13 cellular contexts compared by ENCODE assay signal in the genomic region with DNA sequence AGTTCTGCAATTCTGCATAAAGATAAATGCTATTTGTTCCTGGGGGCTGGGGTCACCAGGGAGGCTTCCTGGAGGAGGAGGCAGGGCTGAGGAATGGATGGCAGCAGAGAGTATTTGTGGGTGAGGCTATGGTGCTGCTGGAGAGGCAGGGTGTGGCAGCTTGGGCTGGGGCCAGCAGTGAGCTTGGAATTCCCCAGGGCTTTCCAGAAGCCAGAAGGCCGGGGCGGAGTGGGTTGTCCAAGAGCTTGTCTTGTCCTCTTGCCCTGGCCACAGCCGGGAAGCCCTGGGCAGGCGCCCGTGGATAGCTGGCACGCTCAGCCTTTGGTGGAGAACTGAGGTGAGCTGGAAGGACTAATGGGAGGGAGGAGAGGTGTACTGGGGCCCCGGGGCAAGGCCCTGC. TPM values are rescaled to one million over a fixed set of nuclear protein-coding genes. Genes with fewer than 3 reads are reported as not detected.
DNase-seq lines count a peak whose midpoint lies in the region; ATAC-seq and TF ChIP-seq lines count a peak whose summit lies in the region.
"Had no signal": no experiment of that assay in that cellular context is flagged by ENCODE, and none has a peak within 500 bp of the region (broad histone marks: within the 10 kb centered on the region; RNA-seq: fewer than 3 reads in every experiment).

No MANE protein-coding gene starts in this region.

- H3K36me3 ChIP-seq in Peyer's patch: no peaks in the 10 kb centered on the region
- H3K36me3 ChIP-seq: brain microvascular endothelial cell, HAP-1 had no signal

- TF ChIP-seq POLR2A in Peyer's patch (IDR thresholded peaks at IDR 0.05): no peak

- ATAC-seq in Right ventricle myocardium superior (ENCODE audit: poor library complexity): peak; percentile 47
- ATAC-seq in GM18517 (IDR thresholded peaks at IDR 0.05; ENCODE audit: unreplicated experiment): no peak
- ATAC-seq in HG02763 (IDR thresholded peaks at IDR 0.05; ENCODE audit: unreplicated experiment): no peak
- ATAC-seq: activated T-cell treated with anti-CD3 and anti-CD28 coated beads, Interleukin-2, amount 50 U/mL, for 72 hours had no signal

- peaks cover 0 to 13% (median 0%) of the 10 kb centered on the region in 4 donors for H3K4me1 ChIP-seq in Peyer's patch
- H3K4me1 ChIP-seq: HAP-1 had no signal

- intact Hi-C loops in Right ventricle myocardium superior (cut with DNase I): no loop called here

- no peak overlapping the region for H3K27ac ChIP-seq in Peyer's patch
- H3K27ac ChIP-seq: brain microvascular endothelial cell had no signal

- no peaks in the 10 kb centered on the region for H3K9me3 ChIP-seq in Peyer's patch
- H3K9me3 ChIP-seq: HAP-1 had no signal

- TF ChIP-seq CTCF in Peyer's patch (IDR thresholded peaks at IDR 0.05): no peak

- H3K27me3 ChIP-seq in Peyer's patch: no peaks in the 10 kb centered on the region

- H3K4me3 ChIP-seq in Peyer's patch: no peak overlapping the region
- H3K4me3 ChIP-seq: HAP-1 had no signal

- peak; percentile 16 for DNase-seq in GM04504 (ENCODE audit: low read depth)
- DNase-seq in Peyer's patch: peak in 2 of 3 donors; percentile 67 to 81
- DNase-seq in Right ventricle myocardium superior: peak; percentile 62
- peak; percentile 31 for DNase-seq in renal cortical epithelial cell (ENCODE audit: low read depth)
- no peak for DNase-seq in amniotic stem cell (lab: John Stamatoyannopoulos, UW)
- no peak for DNase-seq in NCI-H2171 (lab: John Stamatoyannopoulos, UW)
- DNase-seq: activated B cell treated with CpG ODN at 0.5 μM for 24 hours; activated T-cell treated with anti-CD3 and anti-CD28 coated beads, Interleukin-2, amount 50 U/mL, for 72 hours; brain microvascular endothelial cell; erythroblast had no signal

RNA-seq across cellular contexts. Expression of gene CNOT6, which starts 27.2 kb away (rescaled TPM):
- total RNA-seq in Peyer's patch (10 to 100 TPM; 11.2 to 26.8 (median 15.5) TPM), Right ventricle myocardium superior (13.8 TPM), renal cortical epithelial cell (14.2 and 47.7 TPM in 2 replicates)

Comparison
In these comparisons a context has a peak if more than half of its experiments do, and no peak if none do; other contexts are left out.
1. DNase-seq: peak in GM04504 (single experiment), Peyer's patch (2 of 3), Right ventricle myocardium superior (single experiment) and renal cortical epithelial cell (single experiment); none in amniotic stem cell (single experiment) and NCI-H2171 (single experiment).